7 cellular contexts compared by ENCODE assay signal in the genomic region with DNA sequence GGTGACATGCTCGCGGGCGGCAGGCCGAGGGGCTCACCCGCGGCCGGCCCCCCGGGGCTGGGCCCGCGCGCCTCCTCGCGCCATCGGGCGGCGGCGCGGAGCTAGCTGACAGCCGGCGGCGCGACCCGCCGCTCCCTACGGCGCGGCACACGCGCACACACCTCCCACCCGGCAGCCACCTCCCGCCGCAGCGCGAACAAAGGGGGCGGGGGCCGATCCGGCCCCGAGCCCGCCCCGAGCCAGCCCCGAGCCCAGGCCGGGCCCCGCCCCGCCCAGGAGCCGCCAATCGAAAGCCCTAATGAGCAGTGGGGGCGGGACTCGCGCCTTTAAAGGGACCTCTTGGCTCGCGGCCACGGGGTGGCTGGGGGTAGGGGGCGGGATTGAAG. TPM values are rescaled to one million over a fixed set of nuclear protein-coding genes. Genes with fewer than 3 reads are reported as not detected.
DNase-seq lines count a peak whose midpoint lies in the region; ATAC-seq and TF ChIP-seq lines count a peak whose summit lies in the region.

A gene with protein sequence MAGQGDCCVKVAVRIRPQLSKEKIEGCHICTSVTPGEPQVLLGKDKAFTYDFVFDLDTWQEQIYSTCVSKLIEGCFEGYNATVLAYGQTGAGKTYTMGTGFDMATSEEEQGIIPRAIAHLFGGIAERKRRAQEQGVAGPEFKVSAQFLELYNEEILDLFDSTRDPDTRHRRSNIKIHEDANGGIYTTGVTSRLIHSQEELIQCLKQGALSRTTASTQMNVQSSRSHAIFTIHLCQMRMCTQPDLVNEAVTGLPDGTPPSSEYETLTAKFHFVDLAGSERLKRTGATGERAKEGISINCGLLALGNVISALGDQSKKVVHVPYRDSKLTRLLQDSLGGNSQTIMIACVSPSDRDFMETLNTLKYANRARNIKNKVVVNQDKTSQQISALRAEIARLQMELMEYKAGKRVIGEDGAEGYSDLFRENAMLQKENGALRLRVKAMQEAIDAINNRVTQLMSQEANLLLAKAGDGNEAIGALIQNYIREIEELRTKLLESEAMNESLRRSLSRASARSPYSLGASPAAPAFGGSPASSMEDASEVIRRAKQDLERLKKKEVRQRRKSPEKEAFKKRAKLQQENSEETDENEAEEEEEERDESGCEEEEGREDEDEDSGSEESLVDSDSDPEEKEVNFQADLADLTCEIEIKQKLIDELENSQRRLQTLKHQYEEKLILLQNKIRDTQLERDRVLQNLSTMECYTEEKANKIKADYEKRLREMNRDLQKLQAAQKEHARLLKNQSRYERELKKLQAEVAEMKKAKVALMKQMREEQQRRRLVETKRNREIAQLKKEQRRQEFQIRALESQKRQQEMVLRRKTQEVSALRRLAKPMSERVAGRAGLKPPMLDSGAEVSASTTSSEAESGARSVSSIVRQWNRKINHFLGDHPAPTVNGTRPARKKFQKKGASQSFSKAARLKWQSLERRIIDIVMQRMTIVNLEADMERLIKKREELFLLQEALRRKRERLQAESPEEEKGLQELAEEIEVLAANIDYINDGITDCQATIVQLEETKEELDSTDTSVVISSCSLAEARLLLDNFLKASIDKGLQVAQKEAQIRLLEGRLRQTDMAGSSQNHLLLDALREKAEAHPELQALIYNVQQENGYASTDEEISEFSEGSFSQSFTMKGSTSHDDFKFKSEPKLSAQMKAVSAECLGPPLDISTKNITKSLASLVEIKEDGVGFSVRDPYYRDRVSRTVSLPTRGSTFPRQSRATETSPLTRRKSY (N-terminal part only) (minus strand): TSS at position 198 of the 386 bp plus-strand sequence. CDS start 331 bp downstream, outside the sequence.

- TF ChIP-seq CTCF in body of pancreas (IDR thresholded peaks at IDR 0.05) = no peak

- peaks cover 4 to 21% (median 5%) of the 10 kb centered on the region in 3 donors for H3K27me3 Mint-ChIP-seq in immature natural killer cell (ENCODE audit: low read depth in 3 of 3)

- no peaks in the 10 kb centered on the region for H3K27me3 ChIP-seq in body of pancreas

- ATAC-seq in HG02840 (IDR thresholded peaks at IDR 0.05; ENCODE audit: low FRiP score, unreplicated experiment) = peak; percentile 63
- peak; percentile 88 for ATAC-seq in body of pancreas

- H3K27ac ChIP-seq in body of pancreas = no peak within 1 kb of the TSS

- peak; percentile 71 for TF ChIP-seq POLR2A in GM15510 (IDR thresholded peaks at IDR 0.05; ENCODE audit: borderline replicate concordance, extremely low read depth, insufficient read length)
- TF ChIP-seq POLR2A in body of pancreas (IDR thresholded peaks at IDR 0.05) = no peak

- peaks cover 37% of the 10 kb centered on the region for H3K4me1 ChIP-seq in body of pancreas

- WGBS in body of pancreas, 2 donors = 0% methylated on average over 4 to 20 of the region's 53 CpGs

- peak within 1 kb of the TSS; percentile 91 to 99 (median 94) for H3K4me3 Mint-ChIP-seq in immature natural killer cell

- H3K9me3 ChIP-seq in body of pancreas = no peaks in the 10 kb centered on the region

- DNase-seq in NCI-H146 (lab: John Stamatoyannopoulos, UW) = peak; percentile 91
- peak; percentile 91 for DNase-seq in UCSD-AML1 (lab: John Stamatoyannopoulos, UW; ENCODE audit: unreplicated experiment)
- peak; percentile 80 to 90 (median 82) for DNase-seq in body of pancreas
- DNase-seq in immature natural killer cell = peak; percentile 91 to 93 (median 92)
- DNase-seq in stimulated activated CD4-positive, alpha-beta T cell treated with anti-CD3 and anti-CD28 coated beads, Interleukin-12 subunit alpha, Interleukin-12 subunit beta, amount 100 ng/mL, for 48 hours (ENCODE audit: low read depth in 2 of 3, low spot score in 1 of 3) = peak; percentile 79 to 86 (median 81)

- peak within 1 kb of the TSS; percentile 93 to 100 (median 100) for H3K27ac Mint-ChIP-seq in immature natural killer cell

- intact Hi-C loops in body of pancreas (cut with DNase I) = no loop called here

- H3K4me1 Mint-ChIP-seq in immature natural killer cell = peaks cover 48 to 57% of the 10 kb centered on the region in 2 donors

- peak within 1 kb of the TSS; percentile 40 to 51 for H3K4me3 ChIP-seq in body of pancreas

- H3K36me3 Mint-ChIP-seq in immature natural killer cell = no peaks in the 10 kb centered on the region

- no peaks in the 10 kb centered on the region for H3K9me3 Mint-ChIP-seq in immature natural killer cell

- H3K36me3 ChIP-seq in body of pancreas (replicated peaks in 1 of 2; ENCODE audit: insufficient read depth in 1 of 2, low read depth in 2 of 2) = no peaks in the 10 kb centered on the region

RNA-seq across cellular contexts. Expression of the gene that starts here (rescaled TPM):
- total RNA-seq in body of pancreas = 1 to 10 TPM; 1.6 to 3.4 TPM
- polyA plus RNA-seq in immature natural killer cell = 1 to 10 TPM; 1.6 to 9.1 (median 2.9) TPM
